Comparison of ENCODE assay signal across 1 cellular context in genomic region chr2:63484481-63484880, GRCh38.
TF ChIP-seq lines count a peak whose summit lies in the region.

No MANE protein-coding gene starts in this region.

TF ChIP-seq in HepG2, 621 proteins besides CTCF, POLR2A, EP300 and RAD21 (continued from another document):
- TF ChIP-seq LRRFIP1 (CRISPR knock-in tag; conservative IDR thresholded peaks at IDR 0.05): no peak
- TF ChIP-seq ZXDC (CRISPR knock-in tag; IDR thresholded peaks at IDR 0.05): no peak
- TF ChIP-seq ZNF607 (CRISPR knock-in tag; IDR thresholded peaks at IDR 0.05; ENCODE audit: borderline replicate concordance): no peak
- TF ChIP-seq HIVEP1 (CRISPR knock-in tag; IDR thresholded peaks at IDR 0.05): no peak
- TF ChIP-seq ZSCAN22 (CRISPR knock-in tag; IDR thresholded peaks at IDR 0.05): no peak
